ENCODE assay signal across 8 cellular contexts in genomic region chr3:13657660-13658435, GRCh38.
DNase-seq lines count a peak whose midpoint lies in the region; ATAC-seq and TF ChIP-seq lines count a peak whose summit lies in the region.

No MANE protein-coding gene starts in this region.

- no peaks in the 10 kb centered on the region for H3K36me3 ChIP-seq in heart right ventricle

- whole genome bisulfite sequencing in heart right ventricle, 2 donors: 14 to 18% methylated on average over 25 of the region's 25 CpGs

- H3K27ac ChIP-seq in heart right ventricle: no peak overlapping the region

- ATAC-seq in HG02678 (IDR thresholded peaks at IDR 0.05; ENCODE audit: unreplicated experiment) (peak; percentile 81), heart right ventricle (peak; percentile 62 to 86 (median 75)), HG03196 (IDR thresholded peaks at IDR 0.05; ENCODE audit: unreplicated experiment) (no peak)
- peak; percentile 67 to 86 for ATAC-seq in activated naive CD4-positive, alpha-beta T cell treated with anti-CD3 and anti-CD28 coated beads, Interleukin-2, amount 50 U/mL, for 72 hours

- peak in 2 of 3 experiments; percentile 23 to 48 for DNase-seq in NCI-H1417 (lab: John Stamatoyannopoulos, UW)
- no peak for DNase-seq in NCI-H1417 treated with DMSO at 0.1 percent for 48 hours (lab: John Stamatoyannopoulos, UW)
- peak; percentile 20 to 22 for DNase-seq in SHP77 (lab: John Stamatoyannopoulos, UW)
- DNase-seq in activated naive CD4-positive, alpha-beta T cell treated with anti-CD3 and anti-CD28 coated beads, Interleukin-2, amount 50 U/mL, for 72 hours (ENCODE audit: low spot score in 2 of 2): peak in 1 of 2 donors; percentile 75
- peak; percentile 34 to 62 for DNase-seq in heart right ventricle
- DNase-seq in retinal pigment epithelial cell (ENCODE audit: low read depth): no peak

- H3K9me3 Mint-ChIP-seq in activated naive CD4-positive, alpha-beta T cell treated with anti-CD3 and anti-CD28 coated beads, Interleukin-2, amount 50 U/mL, for 72 hours: no peaks in the 10 kb centered on the region

- no peaks in the 10 kb centered on the region for H3K36me3 Mint-ChIP-seq in activated naive CD4-positive, alpha-beta T cell treated with anti-CD3 and anti-CD28 coated beads, Interleukin-2, amount 50 U/mL, for 72 hours

- intact Hi-C loops in heart right ventricle (cut with DNase I): loop anchor here in 9 of 10 donors (2.0 to 10.0 kb wide), 9 partner anchors 223 to 809 kb away; partner anchors contain the start of genes WNT7A (in 7 of the 9), CHCHD4 (in 1 of the 9) and TMEM43 (in 1 of the 9)

- TF ChIP-seq CTCF in heart right ventricle (IDR thresholded peaks at IDR 0.05): peak; percentile 58 to 81 (median 78)
- peak; percentile 95 for TF ChIP-seq CTCF in retinal pigment epithelial cell (conservative IDR thresholded peaks at IDR 0.05; ENCODE audit: low read depth, low read length)

- H3K27me3 ChIP-seq in heart right ventricle: peaks cover 0 to 65% (median 48%) of the 10 kb centered on the region in 7 donors

- H3K4me3 ChIP-seq in heart right ventricle: no peak overlapping the region
- no peak overlapping the region for H3K4me3 ChIP-seq in retinal pigment epithelial cell (ENCODE audit: low read length)

- peaks cover 0 to 16% (median 4%) of the 10 kb centered on the region in 9 donors for H3K4me1 ChIP-seq in heart right ventricle

- H3K9me3 ChIP-seq in heart right ventricle: no peaks in the 10 kb centered on the region

- no peak overlapping the region for H3K27ac Mint-ChIP-seq in activated naive CD4-positive, alpha-beta T cell treated with anti-CD3 and anti-CD28 coated beads, Interleukin-2, amount 50 U/mL, for 72 hours

Comparison
In these comparisons a context has a peak if more than half of its experiments do, and no peak if none do; other contexts are left out.
1. DNase-seq: peak in NCI-H1417 (2 of 3), SHP77 (2 of 2) and heart right ventricle (2 of 2); none in NCI-H1417 treated with DMSO at 0.1 percent for 48 hours (single experiment) and retinal pigment epithelial cell (single experiment).